1 cellular context compared by ENCODE assay signal in the genomic region with DNA sequence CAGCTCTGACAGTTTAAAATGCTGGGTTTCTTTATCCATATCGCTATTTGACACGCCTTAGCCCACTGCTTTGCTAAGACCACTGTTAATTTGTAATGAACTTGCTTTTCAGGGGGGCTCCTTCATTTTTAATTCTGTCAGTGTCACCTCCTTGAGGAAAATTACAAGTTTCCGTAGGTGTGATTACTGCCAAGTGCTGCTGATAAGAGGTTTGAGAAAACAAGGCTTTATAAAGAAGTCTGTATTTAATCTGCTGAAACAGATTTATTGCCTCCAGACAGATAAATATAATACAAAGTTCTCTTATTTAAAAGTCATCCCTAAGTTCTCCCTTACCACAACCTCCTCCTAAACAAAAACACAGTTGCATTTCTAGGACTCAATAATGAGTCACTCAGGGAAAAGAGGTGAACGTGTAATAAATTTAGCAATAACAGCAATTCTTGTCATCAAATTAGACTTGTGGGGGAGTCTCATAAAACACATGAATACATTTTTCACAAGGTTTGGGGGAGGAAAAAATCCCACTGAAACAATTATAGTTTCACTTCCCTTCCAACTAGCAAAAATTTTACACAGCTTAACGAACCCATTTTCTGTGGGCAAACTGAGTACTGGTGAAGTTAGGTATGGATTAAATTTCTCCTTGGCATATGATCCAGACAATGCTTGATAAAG.
TF ChIP-seq lines count a peak whose summit lies in the region.

No MANE protein-coding gene starts in this region.

TF ChIP-seq in SK-N-SH, 30 proteins besides CTCF, POLR2A, EP300 and RAD21 (continued from another document):
- TF ChIP-seq, protein P1, sequence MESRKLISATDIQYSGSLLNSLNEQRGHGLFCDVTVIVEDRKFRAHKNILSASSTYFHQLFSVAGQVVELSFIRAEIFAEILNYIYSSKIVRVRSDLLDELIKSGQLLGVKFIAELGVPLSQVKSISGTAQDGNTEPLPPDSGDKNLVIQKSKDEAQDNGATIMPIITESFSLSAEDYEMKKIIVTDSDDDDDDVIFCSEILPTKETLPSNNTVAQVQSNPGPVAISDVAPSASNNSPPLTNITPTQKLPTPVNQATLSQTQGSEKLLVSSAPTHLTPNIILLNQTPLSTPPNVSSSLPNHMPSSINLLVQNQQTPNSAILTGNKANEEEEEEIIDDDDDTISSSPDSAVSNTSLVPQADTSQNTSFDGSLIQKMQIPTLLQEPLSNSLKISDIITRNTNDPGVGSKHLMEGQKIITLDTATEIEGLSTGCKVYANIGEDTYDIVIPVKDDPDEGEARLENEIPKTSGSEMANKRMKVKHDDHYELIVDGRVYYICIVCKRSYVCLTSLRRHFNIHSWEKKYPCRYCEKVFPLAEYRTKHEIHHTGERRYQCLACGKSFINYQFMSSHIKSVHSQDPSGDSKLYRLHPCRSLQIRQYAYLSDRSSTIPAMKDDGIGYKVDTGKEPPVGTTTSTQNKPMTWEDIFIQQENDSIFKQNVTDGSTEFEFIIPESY (IDR thresholded peaks at IDR 0.05; ENCODE audit: borderline replicate concordance, low read depth): no peak
- TF ChIP-seq TEAD4 (IDR thresholded peaks at IDR 0.05; ENCODE audit: borderline replicate concordance, insufficient read depth): no peak
- peak; percentile 41; the same call in 1 of the 2 replicates for TF ChIP-seq PBX3 (IDR thresholded peaks at IDR 0.05)
- no peak for TF ChIP-seq RFX5 (IDR thresholded peaks at IDR 0.05; ENCODE audit: low read length)
- 0 out of 2 replicates have a peak, but pooled peaks have one; percentile 12 for TF ChIP-seq TCF12 (IDR thresholded peaks at IDR 0.05)
- TF ChIP-seq FOSL2 (IDR thresholded peaks at IDR 0.05; ENCODE audit: borderline replicate concordance, low read depth): peak; percentile 44; the same call in 1 of the 2 replicates
- TF ChIP-seq ELF1 (IDR thresholded peaks at IDR 0.05): no peak
- no peak for TF ChIP-seq RXRA (IDR thresholded peaks at IDR 0.05; ENCODE audit: borderline replicate concordance, low read depth)
- no peak for TF ChIP-seq MEF2A (IDR thresholded peaks at IDR 0.05; ENCODE audit: borderline replicate concordance, low read depth)
- no peak for TF ChIP-seq NRF1 (IDR thresholded peaks at IDR 0.05; ENCODE audit: low read depth, low read length)
- no peak for TF ChIP-seq SIN3A (IDR thresholded peaks at IDR 0.05; ENCODE audit: borderline replicate concordance, low read depth, low read length)
- TF ChIP-seq, protein P2, sequence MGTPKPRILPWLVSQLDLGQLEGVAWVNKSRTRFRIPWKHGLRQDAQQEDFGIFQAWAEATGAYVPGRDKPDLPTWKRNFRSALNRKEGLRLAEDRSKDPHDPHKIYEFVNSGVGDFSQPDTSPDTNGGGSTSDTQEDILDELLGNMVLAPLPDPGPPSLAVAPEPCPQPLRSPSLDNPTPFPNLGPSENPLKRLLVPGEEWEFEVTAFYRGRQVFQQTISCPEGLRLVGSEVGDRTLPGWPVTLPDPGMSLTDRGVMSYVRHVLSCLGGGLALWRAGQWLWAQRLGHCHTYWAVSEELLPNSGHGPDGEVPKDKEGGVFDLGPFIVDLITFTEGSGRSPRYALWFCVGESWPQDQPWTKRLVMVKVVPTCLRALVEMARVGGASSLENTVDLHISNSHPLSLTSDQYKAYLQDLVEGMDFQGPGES (IDR thresholded peaks at IDR 0.05; ENCODE audit: low read depth, low read length): no peak
- TF ChIP-seq GABPA (IDR thresholded peaks at IDR 0.05; ENCODE audit: low read depth): no peak
- no peak for TF ChIP-seq USF2 (IDR thresholded peaks at IDR 0.05; ENCODE audit: borderline replicate concordance, low read depth, low read length)
